In genomic region chr9:38018964-38019602, GRCh38 we compare ENCODE assay signal across 10 cellular contexts. TPM values are rescaled to one million over a fixed set of nuclear protein-coding genes. Genes with fewer than 3 reads are reported as not detected.
DNase-seq lines count a peak whose midpoint lies in the region; ATAC-seq and TF ChIP-seq lines count a peak whose summit lies in the region.
"Had no signal": no experiment of that assay in that cellular context is flagged by ENCODE, and none has a peak within 500 bp of the region (broad histone marks: within the 10 kb centered on the region; RNA-seq: fewer than 3 reads in every experiment).

No MANE protein-coding gene starts in this region.

- H3K9me3 Mint-ChIP-seq in GM23338 (no peaks in the 10 kb centered on the region; the same call in 2 of the 3 replicates), immature natural killer cell (no peaks in the 10 kb centered on the region)
- no peaks in the 10 kb centered on the region for H3K9me3 Mint-ChIP-seq in activated T-helper 2 cell treated with anti-CD3 and anti-CD28 coated beads, Interferon-gamma antibody, Interleukin-2, Interleukin-4, amounts not matched to agents 10 μg/mL and 5 μg/mL and 100 μg/mL, durations not matched to agents 14 hours and 24 hours and 36 hours
- H3K9me3 Mint-ChIP-seq: activated naive CD8-positive, alpha-beta T cell treated with anti-CD3 and anti-CD28 coated beads, Interleukin-2, amount 10 ng/mL, durations not matched to agents 7 days and 5 days had no signal

- peaks cover 6% of the 10 kb centered on the region; the same call in 1 of the 2 replicates for H3F3A ChIP-seq in GM23338 (replicated peaks; ENCODE audit: low read depth)

- no peak for TF ChIP-seq CTCF in GM23338 (conservative IDR thresholded peaks at IDR 0.05; ENCODE audit: low read depth in 2 of 2)

- peaks cover 6% of the 10 kb centered on the region for H3K79me2 ChIP-seq in GM23338 (replicated peaks; ENCODE audit: insufficient read depth)

- peaks cover 6% of the 10 kb centered on the region; the same call in 1 of the 2 replicates for H3K9me2 ChIP-seq in GM23338 (ENCODE audit: insufficient read depth)

- H3K36me3 ChIP-seq in GM23338 (ENCODE audit: insufficient read depth), result no peaks in the 10 kb centered on the region; the same call in 1 of the 2 replicates

- peak overlapping the region; percentile 48; the same call in 1 of the 2 replicates for H3K27ac ChIP-seq in GM23338 (ENCODE audit: low read depth)

- intact Hi-C loops in sciatic nerve (cut with DNase I), result no loop called here
- intact Hi-C loops in activated T-helper 2 cell treated with anti-CD3 and anti-CD28 coated beads, Interferon-gamma antibody, Interleukin-2, Interleukin-4, amounts not matched to agents 10 μg/mL and 5 μg/mL and 100 μg/mL, durations not matched to agents 14 hours and 24 hours and 36 hours (cut with micrococcal nuclease), result no loop called here

- H3K4me1 Mint-ChIP-seq in GM23338 (peaks cover 92% of the 10 kb centered on the region), immature natural killer cell (no peaks in the 10 kb centered on the region)
- no peaks in the 10 kb centered on the region for H3K4me1 Mint-ChIP-seq in activated T-helper 2 cell treated with anti-CD3 and anti-CD28 coated beads, Interferon-gamma antibody, Interleukin-2, Interleukin-4, amounts not matched to agents 10 μg/mL and 5 μg/mL and 100 μg/mL, durations not matched to agents 14 hours and 24 hours and 36 hours (ENCODE audit: low read depth)

- peak; percentile 1; the same call in 1 of the 3 replicates for ATAC-seq in GM23338
- ATAC-seq in sciatic nerve, result peak; percentile 35
- no peak for ATAC-seq in GM19395 (IDR thresholded peaks at IDR 0.05; ENCODE audit: unreplicated experiment)

- H3K36me3 Mint-ChIP-seq in GM23338 (ENCODE audit: low read depth) (peaks cover 14% of the 10 kb centered on the region), immature natural killer cell (no peaks in the 10 kb centered on the region)
- H3K36me3 Mint-ChIP-seq in activated T-helper 2 cell treated with anti-CD3 and anti-CD28 coated beads, Interferon-gamma antibody, Interleukin-2, Interleukin-4, amounts not matched to agents 10 μg/mL and 5 μg/mL and 100 μg/mL, durations not matched to agents 14 hours and 24 hours and 36 hours (ENCODE audit: low read depth), result no peaks in the 10 kb centered on the region
- H3K36me3 Mint-ChIP-seq: activated naive CD8-positive, alpha-beta T cell treated with anti-CD3 and anti-CD28 coated beads, Interleukin-2, amount 10 ng/mL, durations not matched to agents 7 days and 5 days had no signal

- H3K4me3 Mint-ChIP-seq in GM23338 (no peak overlapping the region), immature natural killer cell (no peak overlapping the region)
- no peak overlapping the region for H3K4me3 Mint-ChIP-seq in activated T-helper 2 cell treated with anti-CD3 and anti-CD28 coated beads, Interferon-gamma antibody, Interleukin-2, Interleukin-4, amounts not matched to agents 10 μg/mL and 5 μg/mL and 100 μg/mL, durations not matched to agents 14 hours and 24 hours and 36 hours (ENCODE audit: low read depth)
- H3K4me3 Mint-ChIP-seq: activated naive CD8-positive, alpha-beta T cell treated with anti-CD3 and anti-CD28 coated beads, Interleukin-2, amount 10 ng/mL, durations not matched to agents 7 days and 5 days had no signal

- DNase-seq in GM23338 (ENCODE audit: low spot score) (no peak), SW 1271 (lab: John Stamatoyannopoulos, UW) (peak; percentile 29 to 60), glomerular visceral epithelial cell (ENCODE audit: extremely low spot score) (peak; percentile 81), sciatic nerve (ENCODE audit: low spot score) (no peak), NCI-H146 treated with DMSO at 0.1 percent for 48 hours (lab: John Stamatoyannopoulos, UW; ENCODE audit: unreplicated experiment) (no peak), immature natural killer cell (no peak)
- DNase-seq in activated T-helper 2 cell treated with anti-CD3 and anti-CD28 coated beads, Interferon-gamma antibody, Interleukin-2, Interleukin-4, amounts not matched to agents 10 μg/mL and 5 μg/mL and 100 μg/mL, durations not matched to agents 14 hours and 24 hours and 36 hours (ENCODE audit: low spot score), result no peak
- DNase-seq: activated naive CD8-positive, alpha-beta T cell treated with anti-CD3 and anti-CD28 coated beads, Interleukin-2, amount 10 ng/mL, durations not matched to agents 7 days and 5 days; stimulated activated naive CD4-positive, alpha-beta T cell had no signal

- H2AFZ ChIP-seq in GM23338, result no peak overlapping the region

- H3K27ac Mint-ChIP-seq in GM23338, result peak overlapping the region; percentile 97
- no peak overlapping the region for H3K27ac Mint-ChIP-seq in immature natural killer cell
- no peak overlapping the region for H3K27ac Mint-ChIP-seq in activated T-helper 2 cell treated with anti-CD3 and anti-CD28 coated beads, Interferon-gamma antibody, Interleukin-2, Interleukin-4, amounts not matched to agents 10 μg/mL and 5 μg/mL and 100 μg/mL, durations not matched to agents 14 hours and 24 hours and 36 hours
- H3K27ac Mint-ChIP-seq: activated naive CD8-positive, alpha-beta T cell treated with anti-CD3 and anti-CD28 coated beads, Interleukin-2, amount 10 ng/mL, durations not matched to agents 7 days and 5 days had no signal

- H3K4me3 ChIP-seq in GM23338, result no peak overlapping the region

- H3K4me1 ChIP-seq in GM23338 (ENCODE audit: insufficient read depth), result peaks cover 68% of the 10 kb centered on the region

- no peaks in the 10 kb centered on the region for H3K27me3 ChIP-seq in GM23338 (ENCODE audit: insufficient read depth)

- H4K20me1 ChIP-seq in GM23338 (replicated peaks; ENCODE audit: insufficient read depth), result no peaks in the 10 kb centered on the region

- peak overlapping the region; percentile 62 for H3K4me2 ChIP-seq in GM23338

- H3K27me3 Mint-ChIP-seq in GM23338 (ENCODE audit: insufficient read depth, low read depth, poor library complexity) (peaks cover 12% of the 10 kb centered on the region), immature natural killer cell (ENCODE audit: low read depth in 3 of 3) (peaks cover 0 to 4% (median 3%) of the 10 kb centered on the region in 3 donors)
- no peaks in the 10 kb centered on the region for H3K27me3 Mint-ChIP-seq in activated T-helper 2 cell treated with anti-CD3 and anti-CD28 coated beads, Interferon-gamma antibody, Interleukin-2, Interleukin-4, amounts not matched to agents 10 μg/mL and 5 μg/mL and 100 μg/mL, durations not matched to agents 14 hours and 24 hours and 36 hours (ENCODE audit: low read depth)

RNA-seq across cellular contexts. Expression of gene SHB, which starts 49.9 kb away (rescaled TPM):
- 8.4 and 14.0 TPM in 2 replicates for total RNA-seq in GM23338 (2014; rRNA removed; shearing (Covaris generic))
- polyA plus RNA-seq in GM23338 (2016; fragmentation: Nextera tagmentation; extraction: Ambion mirVana) (1.5 and 1.7 TPM in 2 replicates), immature natural killer cell (under 1 TPM; 0.39 to 0.70 (median 0.57) TPM)
- 15.9 TPM for total RNA-seq in sciatic nerve
- 1.7 and 1.9 TPM in 2 replicates for total RNA-seq in activated T-helper 2 cell treated with anti-CD3 and anti-CD28 coated beads, Interferon-gamma antibody, Interleukin-2, Interleukin-4, amounts not matched to agents 10 μg/mL and 5 μg/mL and 100 μg/mL, durations not matched to agents 14 hours and 24 hours and 36 hours

Comparison
In these comparisons a context has a peak if more than half of its experiments do, and no peak if none do; other contexts are left out.
1. DNase-seq: peak in SW 1271 (2 of 2) and glomerular visceral epithelial cell (single experiment); none in GM23338 (single experiment), sciatic nerve (single experiment), NCI-H146 treated with DMSO at 0.1 percent for 48 hours (single experiment), immature natural killer cell (0 of 3) and activated T-helper 2 cell treated with anti-CD3 and anti-CD28 coated beads, Interferon-gamma antibody, Interleukin-2, Interleukin-4, amounts not matched to agents 10 μg/mL and 5 μg/mL and 100 μg/mL, durations not matched to agents 14 hours and 24 hours and 36 hours (single experiment).